In the genomic region with DNA sequence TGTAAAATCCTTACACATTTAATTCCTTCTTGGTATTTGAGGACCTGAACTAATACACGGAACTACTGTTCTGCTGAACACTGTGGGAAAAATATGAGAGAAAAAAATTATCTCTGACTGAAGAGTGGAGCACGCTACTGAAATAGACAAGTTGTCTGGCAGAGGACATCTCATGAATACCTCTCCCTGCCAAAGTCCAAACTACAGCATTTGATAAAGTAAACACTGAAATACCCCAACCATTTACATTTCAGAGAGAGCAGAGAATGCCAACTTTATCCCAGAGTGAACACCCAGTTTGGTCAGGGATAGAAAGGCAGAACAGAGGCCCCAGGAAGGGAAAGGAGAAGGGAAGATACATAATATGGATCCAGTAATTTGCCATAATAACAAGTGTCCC, we compare ENCODE assay signal across 27 cellular contexts.
"Had no signal": no experiment of that assay in that cellular context is flagged by ENCODE, and none has a peak within 500 bp of the region (broad histone marks: within the 10 kb centered on the region; RNA-seq: fewer than 3 reads in every experiment).

No MANE protein-coding gene starts in this region.

- H3K27me3 ChIP-seq: brain microvascular endothelial cell, esophagus muscularis mucosa, foreskin keratinocyte, gastrocnemius medialis, heart left ventricle had no signal

- DNase-seq: activated CD4-positive, alpha-beta memory T cell treated with anti-CD3 and anti-CD28 coated beads, Interleukin-2, amount 10 ng/mL, durations not matched to agents 7 days and 5 days; activated CD4-positive, alpha-beta T cell treated with anti-CD3 and anti-CD28 coated beads for 36 hours; activated CD4-positive, alpha-beta T cell treated with anti-CD3 and anti-CD28 coated beads, Interleukin-2, amount 10 ng/mL, durations not matched to agents 24 days and 14 days; activated CD4-positive, alpha-beta T cell treated with anti-CD3 and anti-CD28 coated beads, Interleukin-2, amount 50 U/mL, for 4 hours; activated CD4-positive, CD25-positive, alpha-beta regulatory T cell; activated CD4-positive, CD25-positive, alpha-beta regulatory T cell treated with anti-CD3 and anti-CD28 coated beads, Interleukin-2, amount 50 U/mL, for 72 hours; activated CD8-positive, alpha-beta memory T cell treated with anti-CD3 and anti-CD28 coated beads for 24 hours; activated effector memory CD4-positive, alpha-beta T cell treated with Interleukin-2 at 50 U/mL for 16 hours; activated gamma-delta T cell treated with Interleukin-2 at 50 U/mL for 16 hours; activated naive CD4-positive, alpha-beta T cell treated with anti-CD3 and anti-CD28 coated beads, Interleukin-2, amount 50 U/mL, for 16 hours; activated naive CD4-positive, alpha-beta T cell treated with Interleukin-2 at 50 U/mL for 16 hours; activated T-cell treated with anti-CD3 and anti-CD28 coated beads, Interleukin-2, amount 50 U/mL, for 4 hours; amniotic stem cell; anterior cingulate cortex; brain microvascular endothelial cell; cortex of kidney; dermis blood vessel endothelial cell; effector CD4-positive, alpha-beta T cell; effector memory CD8-positive, alpha-beta T cell; erythroblast; foreskin keratinocyte; gastrocnemius medialis; glutamatergic neuron; heart left ventricle; T-helper 2 cell had no signal

- H3K4me1 ChIP-seq: foreskin keratinocyte, gastrocnemius medialis, heart left ventricle had no signal

- H3K36me3 ChIP-seq: brain microvascular endothelial cell, esophagus muscularis mucosa, gastrocnemius medialis, heart left ventricle had no signal

- ATAC-seq: activated CD4-positive, alpha-beta T cell treated with anti-CD3 and anti-CD28 coated beads for 36 hours; activated T-cell treated with anti-CD3 and anti-CD28 coated beads, Interleukin-2, amount 50 U/mL, for 4 hours; activated T-helper 17 cell treated with anti-CD3 and anti-CD28 coated beads, Interleukin-2, amount 50 U/mL, for 72 hours; effector memory CD8-positive, alpha-beta T cell; foreskin keratinocyte; gastrocnemius medialis; heart left ventricle had no signal

- H3K4me3 ChIP-seq: esophagus muscularis mucosa, gastrocnemius medialis, heart left ventricle had no signal

- H3K27ac ChIP-seq: brain microvascular endothelial cell, esophagus muscularis mucosa, foreskin keratinocyte, gastrocnemius medialis, heart left ventricle had no signal

- H3K9me3 ChIP-seq: esophagus muscularis mucosa, gastrocnemius medialis had no signal
